8 cellular contexts compared by ENCODE assay signal in the genomic region with DNA sequence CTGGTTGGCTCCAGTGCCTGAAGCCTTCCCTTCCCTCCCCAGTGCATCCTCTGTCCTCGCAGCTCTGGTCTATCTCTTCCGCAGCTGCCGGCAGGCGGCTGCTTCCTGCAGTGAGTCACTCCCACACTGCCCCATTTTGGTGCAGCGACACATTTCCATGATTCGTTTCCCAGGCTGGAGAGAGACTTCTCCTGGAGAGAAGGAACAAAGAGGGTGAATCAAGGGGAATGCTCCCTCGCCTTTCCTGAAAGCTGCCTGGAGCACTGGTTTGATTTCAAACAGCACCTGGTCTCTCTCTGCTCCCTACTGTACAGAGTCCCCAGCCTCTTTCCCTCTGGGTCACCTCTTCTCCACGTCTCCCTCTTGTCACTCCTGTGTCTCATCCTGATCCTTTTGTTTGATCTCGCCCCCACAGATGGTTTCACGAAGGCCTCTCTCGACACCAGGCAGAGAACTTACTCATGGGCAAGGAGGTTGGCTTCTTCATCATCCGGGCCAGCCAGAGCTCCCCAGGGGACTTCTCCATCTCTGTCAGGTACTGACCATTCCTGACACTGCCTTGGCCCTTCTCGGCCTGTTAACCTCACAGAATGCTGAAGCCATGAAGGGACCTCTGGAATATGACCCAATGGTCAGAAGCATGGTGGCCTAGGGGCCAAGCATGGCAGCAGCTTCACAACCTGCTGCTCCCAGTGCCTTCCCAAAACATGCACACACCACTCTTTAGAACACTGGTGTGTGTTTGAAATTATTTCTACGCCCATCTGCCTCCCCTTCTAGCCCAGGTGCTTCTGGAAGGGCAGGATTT. TPM values are rescaled to one million over a fixed set of nuclear protein-coding genes. Genes with fewer than 3 reads are reported as not detected.
DNase-seq lines count a peak whose midpoint lies in the region; ATAC-seq and TF ChIP-seq lines count a peak whose summit lies in the region.

A gene (plus strand): TSS at position 758 of the 808 bp plus-strand sequence. CDS start 3,978 bp downstream, outside the sequence.

- peak in 1 of 3 donors; percentile 67 for DNase-seq in CD4-positive, CD25-positive, alpha-beta regulatory T cell
- DNase-seq in MM.1S: no peak
- DNase-seq in activated T-helper 1 cell treated with anti-CD3 and anti-CD28 coated beads, Interleukin-12 subunit alpha, Interleukin-12 subunit beta, Interleukin-2, Interleukin-4 antibody, amounts not matched to agents 30 ng/mL and 10 ng/mL and 1 ng/mL, durations not matched to agents 14 hours and 24 hours and 36 hours (ENCODE audit: low spot score): peak; percentile 19
- DNase-seq in right atrium auricular region (ENCODE audit: low spot score): no peak
- DNase-seq in stimulated activated naive B cell treated with anti-CD40 and anti-IgM and Interleukin-4, amounts not matched to agents 10 μg/mL and 1 μg/mL and 100 μg/mL, for 72 hours: no peak
- DNase-seq in posterior vena cava (ENCODE audit: low spot score): no peak
- DNase-seq in GM19238 (ENCODE audit: insufficient read length, low spot score): no peak

- H3K4me1 ChIP-seq in CD4-positive, CD25-positive, alpha-beta regulatory T cell (ENCODE audit: control insufficient read depth, insufficient read depth, low read length, poor library complexity, severe bottlenecking): peaks cover 46% of the 10 kb centered on the region
- H3K4me1 ChIP-seq in MM.1S (ENCODE audit: low read length): peaks cover 33% of the 10 kb centered on the region
- H3K4me1 ChIP-seq in right atrium auricular region: peaks cover 0 to 14% of the 10 kb centered on the region in 2 donors

- peak within 1 kb of the TSS; percentile 37 to 77 (median 50) for H3K4me3 Mint-ChIP-seq in CD4-positive, CD25-positive, alpha-beta regulatory T cell
- peak within 1 kb of the TSS; percentile 73 for H3K4me3 Mint-ChIP-seq in activated T-helper 1 cell treated with anti-CD3 and anti-CD28 coated beads, Interleukin-12 subunit alpha, Interleukin-12 subunit beta, Interleukin-2, Interleukin-4 antibody, amounts not matched to agents 30 ng/mL and 10 ng/mL and 1 ng/mL, durations not matched to agents 14 hours and 24 hours and 36 hours
- peak within 1 kb of the TSS; percentile 17 for H3K4me3 Mint-ChIP-seq in stimulated activated naive B cell treated with anti-CD40 and anti-IgM and Interleukin-4, amounts not matched to agents 10 μg/mL and 1 μg/mL and 100 μg/mL, for 72 hours

- H3K36me3 Mint-ChIP-seq in CD4-positive, CD25-positive, alpha-beta regulatory T cell: peaks cover 62% of the 10 kb centered on the region
- H3K36me3 Mint-ChIP-seq in activated T-helper 1 cell treated with anti-CD3 and anti-CD28 coated beads, Interleukin-12 subunit alpha, Interleukin-12 subunit beta, Interleukin-2, Interleukin-4 antibody, amounts not matched to agents 30 ng/mL and 10 ng/mL and 1 ng/mL, durations not matched to agents 14 hours and 24 hours and 36 hours (ENCODE audit: low read depth): peaks cover 70% of the 10 kb centered on the region
- H3K36me3 Mint-ChIP-seq in stimulated activated naive B cell treated with anti-CD40 and anti-IgM and Interleukin-4, amounts not matched to agents 10 μg/mL and 1 μg/mL and 100 μg/mL, for 72 hours: peaks cover 18 to 31% of the 10 kb centered on the region in 2 donors

- peaks cover 0 to 1% (median 0%) of the 10 kb centered on the region in 7 donors for H3K9me3 Mint-ChIP-seq in CD4-positive, CD25-positive, alpha-beta regulatory T cell
- H3K9me3 Mint-ChIP-seq in activated T-helper 1 cell treated with anti-CD3 and anti-CD28 coated beads, Interleukin-12 subunit alpha, Interleukin-12 subunit beta, Interleukin-2, Interleukin-4 antibody, amounts not matched to agents 30 ng/mL and 10 ng/mL and 1 ng/mL, durations not matched to agents 14 hours and 24 hours and 36 hours: no peaks in the 10 kb centered on the region
- H3K9me3 Mint-ChIP-seq in stimulated activated naive B cell treated with anti-CD40 and anti-IgM and Interleukin-4, amounts not matched to agents 10 μg/mL and 1 μg/mL and 100 μg/mL, for 72 hours: no peaks in the 10 kb centered on the region

- peaks cover 13 to 69% (median 51%) of the 10 kb centered on the region in 4 donors for H3K4me1 Mint-ChIP-seq in CD4-positive, CD25-positive, alpha-beta regulatory T cell
- peaks cover 66% of the 10 kb centered on the region for H3K4me1 Mint-ChIP-seq in activated T-helper 1 cell treated with anti-CD3 and anti-CD28 coated beads, Interleukin-12 subunit alpha, Interleukin-12 subunit beta, Interleukin-2, Interleukin-4 antibody, amounts not matched to agents 30 ng/mL and 10 ng/mL and 1 ng/mL, durations not matched to agents 14 hours and 24 hours and 36 hours (ENCODE audit: low read depth)
- H3K4me1 Mint-ChIP-seq in stimulated activated naive B cell treated with anti-CD40 and anti-IgM and Interleukin-4, amounts not matched to agents 10 μg/mL and 1 μg/mL and 100 μg/mL, for 72 hours: peaks cover 53 to 79% of the 10 kb centered on the region in 2 donors

- H3K9ac ChIP-seq in MM.1S (ENCODE audit: low read length): no peak within 1 kb of the TSS

- no peaks in the 10 kb centered on the region for H3K9me2 ChIP-seq in MM.1S (replicated peaks; ENCODE audit: insufficient read depth, low read length)

- H3F3A ChIP-seq in MM.1S (ENCODE audit: insufficient read depth, low read length): peaks cover 26% of the 10 kb centered on the region

- H3K36me3 ChIP-seq in CD4-positive, CD25-positive, alpha-beta regulatory T cell (ENCODE audit: control insufficient read depth, insufficient read depth, low read length): peaks cover 73% of the 10 kb centered on the region
- no peaks in the 10 kb centered on the region for H3K36me3 ChIP-seq in MM.1S (replicated peaks; ENCODE audit: insufficient read depth, low read length)
- no peaks in the 10 kb centered on the region for H3K36me3 ChIP-seq in right atrium auricular region

- peak within 1 kb of the TSS; percentile 61 for H3K27ac ChIP-seq in CD4-positive, CD25-positive, alpha-beta regulatory T cell (ENCODE audit: insufficient read depth, low read length, poor library complexity, severe bottlenecking)
- H3K27ac ChIP-seq in MM.1S (ENCODE audit: low read length): peak within 1 kb of the TSS; percentile 66; the same call in 1 of the 2 replicates
- no peak within 1 kb of the TSS for H3K27ac ChIP-seq in right atrium auricular region

- peak within 1 kb of the TSS; percentile 50; the same call in 1 of the 2 replicates for H3K4me2 ChIP-seq in MM.1S (ENCODE audit: low read depth, low read length)

- peak within 1 kb of the TSS; percentile 37 for H3K4me3 ChIP-seq in CD4-positive, CD25-positive, alpha-beta regulatory T cell (ENCODE audit: low read depth, low read length)
- H3K4me3 ChIP-seq in MM.1S (ENCODE audit: low read length) (no peak within 1 kb of the TSS), right atrium auricular region (no peak within 1 kb of the TSS)

- H3K27me3 ChIP-seq in CD4-positive, CD25-positive, alpha-beta regulatory T cell (ENCODE audit: control insufficient read depth, insufficient read depth, low read length): no peaks in the 10 kb centered on the region
- H3K27me3 ChIP-seq in MM.1S (replicated peaks; ENCODE audit: insufficient read depth, low read length) (no peaks in the 10 kb centered on the region), right atrium auricular region (no peaks in the 10 kb centered on the region)

- intact Hi-C loops in activated T-helper 1 cell treated with anti-CD3 and anti-CD28 coated beads, Interleukin-12 subunit alpha, Interleukin-12 subunit beta, Interleukin-2, Interleukin-4 antibody, amounts not matched to agents 30 ng/mL and 10 ng/mL and 1 ng/mL, durations not matched to agents 14 hours and 24 hours and 36 hours (cut with micrococcal nuclease): loop anchor here (1.0 to 5.0 kb wide), 3 partner anchors 9 to 33 kb away; no protein-coding TSS in a partner anchor
- intact Hi-C loops in posterior vena cava (cut with DNase I): no loop called here

- peak; percentile 62 to 67 for ATAC-seq in CD4-positive, CD25-positive, alpha-beta regulatory T cell (ENCODE audit: low read depth in 2 of 2)
- ATAC-seq in stimulated activated naive B cell treated with anti-CD40 and anti-IgM and Interleukin-4, amounts not matched to agents 10 μg/mL and 1 μg/mL and 100 μg/mL, for 72 hours (replicated peaks): peak in 1 of 2 donors; percentile 20
- ATAC-seq in HG03457 (IDR thresholded peaks at IDR 0.05; ENCODE audit: unreplicated experiment): no peak

- H3K9me3 ChIP-seq in CD4-positive, CD25-positive, alpha-beta regulatory T cell (ENCODE audit: control insufficient read depth in 2 of 2, low read length in 2 of 2): no peaks in the 10 kb centered on the region
- no peaks in the 10 kb centered on the region for H3K9me3 ChIP-seq in MM.1S (replicated peaks; ENCODE audit: insufficient read depth, low read length)
- no peaks in the 10 kb centered on the region for H3K9me3 ChIP-seq in right atrium auricular region

- H4K20me1 ChIP-seq in MM.1S (ENCODE audit: insufficient read depth, low read length): no peaks in the 10 kb centered on the region

- H3K79me2 ChIP-seq in MM.1S (ENCODE audit: low read length): no peaks in the 10 kb centered on the region

- H3K27me3 Mint-ChIP-seq in CD4-positive, CD25-positive, alpha-beta regulatory T cell: no peaks in the 10 kb centered on the region
- no peaks in the 10 kb centered on the region for H3K27me3 Mint-ChIP-seq in activated T-helper 1 cell treated with anti-CD3 and anti-CD28 coated beads, Interleukin-12 subunit alpha, Interleukin-12 subunit beta, Interleukin-2, Interleukin-4 antibody, amounts not matched to agents 30 ng/mL and 10 ng/mL and 1 ng/mL, durations not matched to agents 14 hours and 24 hours and 36 hours (ENCODE audit: insufficient read depth)
- peaks cover 0 to 7% of the 10 kb centered on the region in 2 donors for H3K27me3 Mint-ChIP-seq in stimulated activated naive B cell treated with anti-CD40 and anti-IgM and Interleukin-4, amounts not matched to agents 10 μg/mL and 1 μg/mL and 100 μg/mL, for 72 hours

- H2AFZ ChIP-seq in MM.1S (ENCODE audit: low read length): no peak within 1 kb of the TSS

- TF ChIP-seq CTCF in MM.1S (IDR thresholded peaks at IDR 0.05; ENCODE audit: low read length): no peak
- peak; percentile 18 to 41 for TF ChIP-seq CTCF in right atrium auricular region (IDR thresholded peaks at IDR 0.05)

- H3K27ac Mint-ChIP-seq in CD4-positive, CD25-positive, alpha-beta regulatory T cell: peak within 1 kb of the TSS; percentile 77 to 96 (median 88)
- peak within 1 kb of the TSS; percentile 92 for H3K27ac Mint-ChIP-seq in activated T-helper 1 cell treated with anti-CD3 and anti-CD28 coated beads, Interleukin-12 subunit alpha, Interleukin-12 subunit beta, Interleukin-2, Interleukin-4 antibody, amounts not matched to agents 30 ng/mL and 10 ng/mL and 1 ng/mL, durations not matched to agents 14 hours and 24 hours and 36 hours
- peak within 1 kb of the TSS; percentile 28 for H3K27ac Mint-ChIP-seq in stimulated activated naive B cell treated with anti-CD40 and anti-IgM and Interleukin-4, amounts not matched to agents 10 μg/mL and 1 μg/mL and 100 μg/mL, for 72 hours

RNA-seq across cellular contexts. Expression of the gene that starts here (rescaled TPM):
- total RNA-seq in CD4-positive, CD25-positive, alpha-beta regulatory T cell: 13.0 TPM
- 1 to 10 TPM in 3 of 4 donors, under 1 TPM in 1; 0.91 to 1.8 (median 1.5) TPM for polyA plus RNA-seq in CD4-positive, CD25-positive, alpha-beta regulatory T cell
- total RNA-seq in activated T-helper 1 cell treated with anti-CD3 and anti-CD28 coated beads, Interleukin-12 subunit alpha, Interleukin-12 subunit beta, Interleukin-2, Interleukin-4 antibody, amounts not matched to agents 30 ng/mL and 10 ng/mL and 1 ng/mL, durations not matched to agents 14 hours and 24 hours and 36 hours: 1.3 and 1.7 TPM in 2 replicates
- not detected for total RNA-seq in right atrium auricular region
- total RNA-seq in posterior vena cava: under 1 TPM in 1 of 2 donors, not detected in 1; 0.29 TPM

Comparison
In these comparisons a context has a peak if more than half of its experiments do, and no peak if none do; other contexts are left out.
1. H3K27ac ChIP-seq: peak in CD4-positive, CD25-positive, alpha-beta regulatory T cell (single experiment) and MM.1S (single experiment); none in right atrium auricular region (0 of 2).
2. H3K27ac Mint-ChIP-seq: peak in every context shown above with its lines; median percentile 92 in activated T-helper 1 cell treated with anti-CD3 and anti-CD28 coated beads, Interleukin-12 subunit alpha, Interleukin-12 subunit beta, Interleukin-2, Interleukin-4 antibody, amounts not matched to agents 30 ng/mL and 10 ng/mL and 1 ng/mL, durations not matched to agents 14 hours and 24 hours and 36 hours; 88 in CD4-positive, CD25-positive, alpha-beta regulatory T cell; 28 in stimulated activated naive B cell treated with anti-CD40 and anti-IgM and Interleukin-4, amounts not matched to agents 10 μg/mL and 1 μg/mL and 100 μg/mL, for 72 hours.
3. H3K4me3 Mint-ChIP-seq: peak in every context shown above with its lines; median percentile 73 in activated T-helper 1 cell treated with anti-CD3 and anti-CD28 coated beads, Interleukin-12 subunit alpha, Interleukin-12 subunit beta, Interleukin-2, Interleukin-4 antibody, amounts not matched to agents 30 ng/mL and 10 ng/mL and 1 ng/mL, durations not matched to agents 14 hours and 24 hours and 36 hours; 50 in CD4-positive, CD25-positive, alpha-beta regulatory T cell; 17 in stimulated activated naive B cell treated with anti-CD40 and anti-IgM and Interleukin-4, amounts not matched to agents 10 μg/mL and 1 μg/mL and 100 μg/mL, for 72 hours.